1 cellular context compared by ENCODE assay signal in genomic region chr2:75047907-75048625, GRCh38.
TF ChIP-seq lines count a peak whose summit lies in the region.

No MANE protein-coding gene starts in this region.

TF ChIP-seq in HepG2, 621 proteins besides CTCF, POLR2A, EP300 and RAD21 (continued from another document):
- TF ChIP-seq, protein P1, sequence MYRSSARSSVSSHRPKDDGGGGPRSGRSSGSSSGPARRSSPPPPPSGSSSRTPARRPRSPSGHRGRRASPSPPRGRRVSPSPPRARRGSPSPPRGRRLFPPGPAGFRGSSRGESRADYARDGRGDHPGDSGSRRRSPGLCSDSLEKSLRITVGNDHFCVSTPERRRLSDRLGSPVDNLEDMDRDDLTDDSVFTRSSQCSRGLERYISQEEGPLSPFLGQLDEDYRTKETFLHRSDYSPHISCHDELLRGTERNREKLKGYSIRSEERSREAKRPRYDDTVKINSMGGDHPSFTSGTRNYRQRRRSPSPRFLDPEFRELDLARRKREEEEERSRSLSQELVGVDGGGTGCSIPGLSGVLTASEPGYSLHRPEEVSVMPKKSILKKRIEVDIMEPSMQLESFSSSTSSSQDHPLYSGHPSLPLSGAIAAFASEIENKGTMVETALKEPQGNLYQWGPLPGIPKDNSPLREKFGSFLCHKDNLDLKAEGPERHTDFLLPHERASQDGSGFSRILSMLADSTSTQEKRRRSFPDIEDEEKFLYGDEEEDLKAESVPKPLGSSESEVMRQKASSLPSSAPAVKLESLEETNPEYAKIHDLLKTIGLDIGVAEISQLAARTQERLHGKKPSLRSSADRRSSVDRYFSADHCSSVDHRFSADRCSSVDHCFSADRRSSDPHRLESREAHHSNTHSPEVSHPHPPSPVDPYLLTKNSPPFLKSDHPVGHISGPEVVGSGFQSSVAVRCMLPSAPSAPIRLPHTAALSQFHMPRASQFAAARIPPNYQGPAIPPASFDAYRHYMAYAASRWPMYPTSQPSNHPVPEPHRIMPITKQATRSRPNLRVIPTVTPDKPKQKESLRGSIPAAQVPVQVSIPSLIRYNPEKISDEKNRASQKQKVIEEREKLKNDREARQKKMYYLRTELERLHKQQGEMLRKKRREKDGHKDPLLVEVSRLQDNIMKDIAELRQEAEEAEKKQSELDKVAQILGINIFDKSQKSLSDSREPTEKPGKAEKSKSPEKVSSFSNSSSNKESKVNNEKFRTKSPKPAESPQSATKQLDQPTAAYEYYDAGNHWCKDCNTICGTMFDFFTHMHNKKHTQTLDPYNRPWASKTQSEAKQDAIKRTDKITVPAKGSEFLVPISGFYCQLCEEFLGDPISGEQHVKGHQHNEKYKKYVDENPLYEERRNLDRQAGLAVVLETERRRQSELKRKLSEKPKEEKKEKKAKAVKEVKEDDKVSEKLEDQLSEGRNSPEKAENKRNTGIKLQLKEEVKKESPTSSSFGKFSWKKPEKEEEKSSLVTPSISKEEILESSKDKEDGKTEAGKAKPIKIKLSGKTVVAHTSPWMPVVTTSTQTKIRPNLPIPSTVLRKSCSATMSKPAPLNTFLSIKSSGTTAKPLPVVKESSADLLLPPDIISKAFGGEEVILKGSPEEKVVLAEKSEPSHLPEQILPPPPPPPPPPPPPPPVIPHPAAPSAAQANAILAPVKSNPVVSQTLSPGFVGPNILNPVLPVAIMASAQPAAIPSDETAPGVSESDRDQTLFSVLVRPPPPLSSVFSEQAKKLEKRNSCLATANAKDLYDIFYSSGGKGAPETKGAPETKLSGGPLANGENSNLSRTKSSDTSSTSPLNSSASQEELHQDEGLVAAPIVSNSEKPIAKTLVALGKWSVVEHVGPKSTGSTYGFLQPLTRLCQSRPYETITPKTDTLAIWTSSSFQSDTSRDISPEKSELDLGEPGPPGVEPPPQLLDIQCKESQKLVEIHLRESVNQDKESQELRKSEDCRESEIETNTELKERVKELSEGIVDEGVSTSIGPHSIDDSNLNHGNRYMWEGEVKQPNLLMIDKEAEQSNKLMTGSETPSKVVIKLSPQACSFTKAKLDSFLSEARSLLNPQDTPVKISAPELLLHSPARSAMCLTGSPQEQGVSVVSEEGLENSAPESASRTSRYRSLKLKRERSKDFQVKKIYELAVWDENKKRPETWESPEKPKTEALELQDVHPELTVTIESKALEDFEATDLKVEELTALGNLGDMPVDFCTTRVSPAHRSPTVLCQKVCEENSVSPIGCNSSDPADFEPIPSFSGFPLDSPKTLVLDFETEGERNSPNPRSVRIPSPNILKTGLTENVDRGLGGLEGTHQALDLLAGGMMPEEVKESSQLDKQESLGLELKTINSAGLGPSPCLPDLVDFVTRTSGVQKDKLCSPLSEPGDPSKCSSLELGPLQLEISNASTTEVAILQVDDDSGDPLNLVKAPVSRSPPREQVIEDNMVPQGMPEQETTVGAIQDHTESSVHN (CRISPR knock-in tag; IDR thresholded peaks at IDR 0.05) = no peak
- no peak for TF ChIP-seq EZH2 (conservative IDR thresholded peaks at IDR 0.05; ENCODE audit: low read depth, low read length)
- TF ChIP-seq SETDB1 (CRISPR knock-in tag; IDR thresholded peaks at IDR 0.05; ENCODE audit: borderline replicate concordance) = no peak
- TF ChIP-seq, protein P2, sequence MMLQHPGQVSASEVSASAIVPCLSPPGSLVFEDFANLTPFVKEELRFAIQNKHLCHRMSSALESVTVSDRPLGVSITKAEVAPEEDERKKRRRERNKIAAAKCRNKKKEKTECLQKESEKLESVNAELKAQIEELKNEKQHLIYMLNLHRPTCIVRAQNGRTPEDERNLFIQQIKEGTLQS (CRISPR knock-in tag; IDR thresholded peaks at IDR 0.05) = no peak
- TF ChIP-seq SRSF9 (IDR thresholded peaks at IDR 0.05; ENCODE audit: borderline replicate concordance, insufficient read depth, low read depth, low read length, poor library complexity, severe bottlenecking) = no peak
- no peak for TF ChIP-seq ZFP62 (CRISPR knock-in tag; IDR thresholded peaks at IDR 0.05)
- TF ChIP-seq HMG20A (CRISPR knock-in tag; IDR thresholded peaks at IDR 0.05; ENCODE audit: borderline replicate concordance) = no peak
